Comparison of ENCODE assay signal across 1 cellular context in genomic region chr6:41021832-41022231, GRCh38.
TF ChIP-seq lines count a peak whose summit lies in the region.

No MANE protein-coding gene starts in this region.

TF ChIP-seq in K562, 482 proteins besides CTCF, POLR2A, EP300 and RAD21:
- TF ChIP-seq ZNF780A (CRISPR knock-in tag; IDR thresholded peaks at IDR 0.05), result no peak
- no peak for TF ChIP-seq CEBPG (CRISPR knock-in tag; IDR thresholded peaks at IDR 0.05)
- TF ChIP-seq CEBPG (tag; conservative IDR thresholded peaks at IDR 0.05 in 1 of 2, IDR thresholded peaks at IDR 0.05 in 1 of 2), result no peak
- no peak for TF ChIP-seq STAT5B (CRISPR knock-in tag; IDR thresholded peaks at IDR 0.05)
- TF ChIP-seq ZNF232 (CRISPR knock-in tag; IDR thresholded peaks at IDR 0.05), result no peak
- no peak for TF ChIP-seq KHSRP (IDR thresholded peaks at IDR 0.05)
- TF ChIP-seq BRCA1 (IDR thresholded peaks at IDR 0.05), result no peak
- TF ChIP-seq BRCA1 (CRISPR knock-in tag; IDR thresholded peaks at IDR 0.05), result no peak
TF ChIP-seq in K562: peak in this region for 0.
